ENCODE assay signal across 15 cellular contexts in the genomic region with DNA sequence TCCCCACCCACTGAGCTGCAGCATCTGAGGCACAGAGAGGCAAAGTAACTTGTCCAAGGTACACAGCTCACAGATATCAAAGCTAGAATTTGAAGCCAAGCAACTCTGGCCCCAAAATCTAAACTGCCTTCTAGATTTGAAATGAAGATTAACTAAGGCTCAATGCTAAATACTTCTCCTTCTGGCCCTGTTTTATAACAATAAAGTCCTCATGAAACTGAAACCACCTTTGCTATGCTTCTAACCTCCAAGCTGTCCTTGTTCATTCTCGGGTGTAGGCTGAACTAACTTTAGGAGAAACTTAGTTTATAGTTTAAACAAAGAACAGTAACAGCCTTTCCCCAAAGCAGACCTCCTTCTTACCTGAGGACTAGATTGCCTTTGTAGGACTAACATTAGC.
DNase-seq lines count a peak whose midpoint lies in the region; ATAC-seq, FAIRE-seq and TF ChIP-seq lines count a peak whose summit lies in the region.
"Had no signal": no experiment of that assay in that cellular context is flagged by ENCODE, and none has a peak within 500 bp of the region (broad histone marks: within the 10 kb centered on the region; RNA-seq: fewer than 3 reads in every experiment).

No MANE protein-coding gene starts in this region.

- peaks cover 18% of the 10 kb centered on the region for H3K4me1 Mint-ChIP-seq in T-helper 2 cell treated with Interferon-gamma antibody and Interleukin-4, amounts not matched to agents 5 μg/mL and 100 μg/mL, for 36 hours (ENCODE audit: low read depth)

- FAIRE-seq in GM12892 (lab: Jason Lieb, UNC): no peak
- FAIRE-seq: pancreas had no signal

- no peaks in the 10 kb centered on the region for H3K36me3 Mint-ChIP-seq in T-helper 2 cell treated with Interferon-gamma antibody and Interleukin-4, amounts not matched to agents 5 μg/mL and 100 μg/mL, for 36 hours (ENCODE audit: low read depth)
- H3K36me3 Mint-ChIP-seq: activated naive CD8-positive, alpha-beta T cell had no signal

- TF ChIP-seq POLR2A in GM12892 (IDR thresholded peaks at IDR 0.05; ENCODE audit: low read depth, low read length): no peak

- H3K27me3 Mint-ChIP-seq in T-helper 2 cell treated with Interferon-gamma antibody and Interleukin-4, amounts not matched to agents 5 μg/mL and 100 μg/mL, for 36 hours (ENCODE audit: low read depth): no peaks in the 10 kb centered on the region

- ATAC-seq in GM18499 (IDR thresholded peaks at IDR 0.05; ENCODE audit: insufficient read depth, unreplicated experiment): peak; percentile 76
- ATAC-seq in GM19467 (IDR thresholded peaks at IDR 0.05; ENCODE audit: unreplicated experiment): peak; percentile 57
- ATAC-seq in HG02840 (IDR thresholded peaks at IDR 0.05; ENCODE audit: low FRiP score, unreplicated experiment): peak; percentile 48
- peak; percentile 87 for ATAC-seq in HG03469 (IDR thresholded peaks at IDR 0.05; ENCODE audit: unreplicated experiment)
- ATAC-seq: activated CD8-positive, alpha-beta T cell treated with anti-CD3 and anti-CD28 coated beads, Interleukin-2, amount 10 ng/mL, durations not matched to agents 7 days and 5 days; pancreas; upper lobe of right lung had no signal

- no peaks in the 10 kb centered on the region for H3K9me3 Mint-ChIP-seq in T-helper 2 cell treated with Interferon-gamma antibody and Interleukin-4, amounts not matched to agents 5 μg/mL and 100 μg/mL, for 36 hours

- DNase-seq in T-helper 2 cell treated with Interferon-gamma antibody and Interleukin-4, amounts not matched to agents 5 μg/mL and 100 μg/mL, for 36 hours (ENCODE audit: low spot score): no peak
- DNase-seq in NCI-H128 (lab: John Stamatoyannopoulos, UW; ENCODE audit: unreplicated experiment): no peak
- DNase-seq in GM12892 (ENCODE audit: insufficient read length): no peak
- DNase-seq in NCI-H510A treated with DMSO at 0.1 percent for 48 hours (lab: John Stamatoyannopoulos, UW): no peak
- DNase-seq: activated CD8-positive, alpha-beta T cell treated with anti-CD3 and anti-CD28 coated beads, Interleukin-2, amount 10 ng/mL, durations not matched to agents 7 days and 5 days; esophagus squamous epithelium; mesendoderm; pancreas; T1000; upper lobe of right lung had no signal

- H3K4me3 Mint-ChIP-seq in T-helper 2 cell treated with Interferon-gamma antibody and Interleukin-4, amounts not matched to agents 5 μg/mL and 100 μg/mL, for 36 hours: no peak overlapping the region
- H3K4me3 Mint-ChIP-seq: activated CD8-positive, alpha-beta T cell treated with anti-CD3 and anti-CD28 coated beads, Interleukin-2, amount 10 ng/mL, durations not matched to agents 7 days and 5 days; activated naive CD8-positive, alpha-beta T cell had no signal

- H3K27ac Mint-ChIP-seq in T-helper 2 cell treated with Interferon-gamma antibody and Interleukin-4, amounts not matched to agents 5 μg/mL and 100 μg/mL, for 36 hours: no peak overlapping the region
- H3K27ac Mint-ChIP-seq: activated CD8-positive, alpha-beta T cell treated with anti-CD3 and anti-CD28 coated beads, Interleukin-2, amount 10 ng/mL, durations not matched to agents 7 days and 5 days; activated naive CD8-positive, alpha-beta T cell had no signal
